In the genomic region with DNA sequence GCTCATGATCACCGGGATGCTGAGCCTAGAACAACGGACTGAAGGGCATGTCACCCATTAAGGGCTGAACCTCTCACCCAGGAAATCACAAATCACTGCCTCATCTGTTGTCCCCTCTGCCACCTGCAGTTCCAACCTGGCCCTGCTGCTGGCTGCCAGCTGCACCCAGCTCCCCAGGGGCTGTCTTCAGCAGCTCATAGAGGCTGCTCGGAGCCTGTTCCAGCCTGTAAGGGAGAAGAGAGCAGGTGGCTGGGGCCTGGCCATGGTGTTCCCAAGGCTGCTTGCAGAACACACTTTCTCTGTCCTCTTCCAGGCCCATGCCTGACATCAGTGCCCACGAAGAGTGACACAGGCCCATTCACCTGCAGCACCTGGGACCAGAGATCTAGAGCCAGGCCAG, we compare ENCODE assay signal across 21 cellular contexts. TPM values are rescaled to one million over a fixed set of nuclear protein-coding genes. Genes with fewer than 3 reads are reported as not detected.
A peak's percentile ranks its signal among the peaks of the same experiment; 100 is the strongest.
DNase-seq lines count a peak whose midpoint lies in the region; ATAC-seq, FAIRE-seq and TF ChIP-seq lines count a peak whose summit lies in the region.
"Had no signal": no experiment of that assay in that cellular context is flagged by ENCODE, and none has a peak within 500 bp of the region (broad histone marks: within the 10 kb centered on the region; RNA-seq: fewer than 3 reads in every experiment).

No MANE protein-coding gene starts in this region.

- intact Hi-C loops in Caco-2 (cut with micrococcal nuclease; ENCODE audit: unreplicated experiment) (no loop called here), pancreas (cut with DNase I) (no loop called here)

- H3K27me3 ChIP-seq in BE2C (no peaks in the 10 kb centered on the region), DND-41 (ENCODE audit: insufficient read depth, low read length, poor library complexity) (no peaks in the 10 kb centered on the region), Caco-2 (replicated peaks; ENCODE audit: control insufficient read depth, insufficient read depth, low read length) (peaks cover under 1% of the 10 kb centered on the region), pancreas (no peaks in the 10 kb centered on the region)

- no peaks in the 10 kb centered on the region for H3K36me3 Mint-ChIP-seq in Caco-2 (ENCODE audit: insufficient read depth, unreplicated experiment)

- TF ChIP-seq CTCF in BE2C (IDR thresholded peaks at IDR 0.05; ENCODE audit: low read depth, low read length) (no peak; the same call in 1 of the 2 replicates), DND-41 (IDR thresholded peaks at IDR 0.05; ENCODE audit: borderline replicate concordance, extremely low read depth, low read length, poor library complexity, severe bottlenecking) (no peak), Caco-2 (IDR thresholded peaks at IDR 0.05; ENCODE audit: insufficient read depth in 1 of 2, low read depth in 1 of 2, low read length in 1 of 2, severe bottlenecking in 1 of 2, unreplicated experiment in 1 of 2) (no peak), pancreas (IDR thresholded peaks at IDR 0.05) (no peak)

- H3K4me3 ChIP-seq in BE2C (ENCODE audit: low read depth, low read length) (no peak overlapping the region), DND-41 (ENCODE audit: low read depth in 1 of 2, low read length in 2 of 2) (no peak overlapping the region), Caco-2 (ENCODE audit: low read depth, low read length) (no peak overlapping the region), pancreas (no peak overlapping the region)
- H3K4me3 ChIP-seq: A549, esophagus muscularis mucosa, lower lobe of right lung, prostate gland had no signal

- 0 out of 3 replicates have a peak, but pooled peaks have one; percentile 19 for ATAC-seq in DND-41 (ENCODE audit: insufficient read depth, low read depth)
- no peak for ATAC-seq in pancreas
- ATAC-seq: A549, lower lobe of right lung had no signal

- H3K9me3 ChIP-seq in BE2C (no peaks in the 10 kb centered on the region), DND-41 (ENCODE audit: insufficient read depth, low read length, severe bottlenecking) (no peaks in the 10 kb centered on the region), Caco-2 (no peaks in the 10 kb centered on the region), pancreas (no peaks in the 10 kb centered on the region)
- H3K9me3 ChIP-seq: A549, esophagus muscularis mucosa, lower lobe of right lung, prostate gland had no signal

- H3K36me3 ChIP-seq in BE2C (no peaks in the 10 kb centered on the region), DND-41 (ENCODE audit: insufficient read depth, low read length) (no peaks in the 10 kb centered on the region), Caco-2 (ENCODE audit: control insufficient read depth, insufficient read depth, low read length) (no peaks in the 10 kb centered on the region), pancreas (no peaks in the 10 kb centered on the region)
- H3K36me3 ChIP-seq: esophagus muscularis mucosa, lower lobe of right lung, prostate gland had no signal

- no peak for FAIRE-seq in pancreas (lab: Jason Lieb, UNC)
- FAIRE-seq: A549, keratinocyte had no signal

- H3K4me2 ChIP-seq in DND-41 (ENCODE audit: insufficient read depth, low read length), result no peak overlapping the region
- H3K4me2 ChIP-seq: A549 had no signal

- no peak overlapping the region for H3K9ac ChIP-seq in DND-41 (ENCODE audit: low read depth, low read length)

- BruUV-seq in Caco-2 (replicated peaks; lab: Mats Ljungman, UMichigan), result no TSS peak

- peaks cover 25% of the 10 kb centered on the region for H3K27me3 Mint-ChIP-seq in Caco-2 (ENCODE audit: insufficient read depth, unreplicated experiment)

- peak; percentile 26 for DNase-seq in BE2C
- no peak for DNase-seq in DND-41
- DNase-seq in NCI-H2171 (lab: John Stamatoyannopoulos, UW), result peak; percentile 94
- DNase-seq in SHP77 treated with DMSO at 0.1 percent for 48 hours (lab: John Stamatoyannopoulos, UW), result peak; percentile 20
- no peak for DNase-seq in SW 1271 (lab: John Stamatoyannopoulos, UW)
- no peak for DNase-seq in Caco-2
- no peak for DNase-seq in T-helper 2 cell
- no peak for DNase-seq in pancreas
- DNase-seq: activated CD4-positive, alpha-beta memory T cell treated with anti-CD3 and anti-CD28 coated beads, Interleukin-2, amount 10 ng/mL, durations not matched to agents 7 days and 5 days; activated CD4-positive, CD25-positive, alpha-beta regulatory T cell; activated gamma-delta T cell; effector memory CD4-positive, alpha-beta T cell; GF-D8; HFFc6; KBM-7; lower lobe of right lung; substantia nigra had no signal

- POLR2A ChIA-PET in Caco-2 (lab: Charles Lee), result no interaction called here

- H3K79me2 ChIP-seq in DND-41 (ENCODE audit: insufficient read depth, low read length), result no peaks in the 10 kb centered on the region

- H3K27ac ChIP-seq in DND-41 (ENCODE audit: low read length) (no peak overlapping the region), pancreas (no peak overlapping the region)
- H3K27ac ChIP-seq: A549, esophagus muscularis mucosa, lower lobe of right lung, prostate gland had no signal

- no peaks in the 10 kb centered on the region for H3K9me3 Mint-ChIP-seq in Caco-2 (ENCODE audit: unreplicated experiment)
- H3K9me3 Mint-ChIP-seq: activated CD4-positive, alpha-beta memory T cell treated with anti-CD3 and anti-CD28 coated beads, Interleukin-2, amount 10 ng/mL, durations not matched to agents 7 days and 5 days; HFFc6 had no signal

- H3K27ac Mint-ChIP-seq in Caco-2 (ENCODE audit: unreplicated experiment), result no peak overlapping the region
- H3K27ac Mint-ChIP-seq: activated CD4-positive, alpha-beta memory T cell treated with anti-CD3 and anti-CD28 coated beads, Interleukin-2, amount 10 ng/mL, durations not matched to agents 7 days and 5 days; HFFc6 had no signal

- CTCF ChIA-PET in Caco-2 (lab: Charles Lee), result no interaction called here

- no peaks in the 10 kb centered on the region for H3K4me1 Mint-ChIP-seq in Caco-2 (ENCODE audit: low read depth, unreplicated experiment)
- H3K4me1 Mint-ChIP-seq: activated CD4-positive, alpha-beta memory T cell treated with anti-CD3 and anti-CD28 coated beads, Interleukin-2, amount 10 ng/mL, durations not matched to agents 7 days and 5 days had no signal

- 45 to 57% methylated on average over 4 of the region's 4 CpGs for WGBS in pancreas, 2 donors

- H3K4me3 Mint-ChIP-seq in Caco-2 (ENCODE audit: unreplicated experiment), result no peak overlapping the region
- H3K4me3 Mint-ChIP-seq: activated CD4-positive, alpha-beta memory T cell treated with anti-CD3 and anti-CD28 coated beads, Interleukin-2, amount 10 ng/mL, durations not matched to agents 7 days and 5 days; HFFc6 had no signal

- H4K20me1 ChIP-seq in DND-41 (ENCODE audit: insufficient read depth, low read length), result no peaks in the 10 kb centered on the region

- H3K4me1 ChIP-seq in BE2C, result no peaks in the 10 kb centered on the region
- H3K4me1 ChIP-seq in DND-41 (ENCODE audit: insufficient read depth, low read length), result no peaks in the 10 kb centered on the region
- no peaks in the 10 kb centered on the region for H3K4me1 ChIP-seq in Caco-2
- H3K4me1 ChIP-seq in pancreas, result no peaks in the 10 kb centered on the region
- H3K4me1 ChIP-seq: A549, esophagus muscularis mucosa, lower lobe of right lung, prostate gland had no signal

- H2AFZ ChIP-seq in DND-41 (ENCODE audit: low read depth, low read length), result no peak overlapping the region

RNA-seq across cellular contexts. Expression of a gene that starts 44.4 kb away (rescaled TPM):
- polyA plus RNA-seq in BE2C (2012; ENCODE audit: insufficient read depth, insufficient read length, low read depth), result 5.1 TPM
- total RNA-seq in Caco-2 (2022) (0.56 and 1.1 TPM in 2 replicates), pancreas (1 to 10 TPM in 1 of 6 donors, under 1 TPM in 5; 0.13 to 1.0 (median 0.51) TPM)
- polyA plus RNA-seq in pancreas, result 1 to 10 TPM in 1 of 2 donors, under 1 TPM in 1; 0.91 to 6.7 TPM
- total RNA-seq: esophagus muscularis mucosa, HFFc6 had no signal
- polyA plus RNA-seq: keratinocyte had no signal

Comparison
In these comparisons a context has a peak if more than half of its experiments do, and no peak if none do; other contexts are left out.
1. DNase-seq: peak in BE2C (single experiment), NCI-H2171 (single experiment) and SHP77 treated with DMSO at 0.1 percent for 48 hours (single experiment); none in DND-41 (single experiment), SW 1271 (0 of 2), Caco-2 (0 of 2), T-helper 2 cell (0 of 5) and pancreas (0 of 6).